ENCODE assay signal across 12 cellular contexts in the genomic region with DNA sequence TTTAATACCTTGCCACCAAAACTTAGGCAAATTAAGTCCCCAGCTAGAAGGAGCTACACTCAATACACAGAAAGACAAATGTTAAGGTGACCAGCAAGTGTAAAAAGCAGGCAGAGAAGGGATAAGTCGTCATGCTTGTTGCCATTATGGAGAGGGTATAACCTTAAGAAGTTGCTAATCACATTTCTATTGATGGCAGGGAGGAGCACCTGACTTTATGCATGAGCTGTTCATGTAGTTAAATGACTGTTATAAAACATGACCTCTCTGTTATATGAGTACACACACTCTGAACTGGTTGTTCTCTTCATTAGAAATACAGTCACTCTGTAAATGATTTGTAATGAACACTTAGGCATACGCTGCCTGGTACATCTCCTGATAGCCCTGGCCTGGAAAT. TPM values are rescaled to one million over a fixed set of nuclear protein-coding genes. Genes with fewer than 3 reads are reported as not detected.
DNase-seq lines count a peak whose midpoint lies in the region; ATAC-seq and TF ChIP-seq lines count a peak whose summit lies in the region.
"Had no signal": no experiment of that assay in that cellular context is flagged by ENCODE, and none has a peak within 500 bp of the region (broad histone marks: within the 10 kb centered on the region; RNA-seq: fewer than 3 reads in every experiment).

No MANE protein-coding gene starts in this region.

- no peaks in the 10 kb centered on the region for H3K9me3 Mint-ChIP-seq in activated naive CD8-positive, alpha-beta T cell treated with anti-CD3 and anti-CD28 coated beads, Interleukin-2, amount 50 U/mL, for 24 hours
- H3K9me3 Mint-ChIP-seq in activated naive CD8-positive, alpha-beta T cell treated with anti-CD3 and anti-CD28 coated beads for 36 hours = no peaks in the 10 kb centered on the region
- H3K9me3 Mint-ChIP-seq in activated B cell treated with CpG ODN at 0.5 μM for 24 hours (no peaks in the 10 kb centered on the region), WTC11 (no peaks in the 10 kb centered on the region)
- H3K9me3 Mint-ChIP-seq: activated naive CD4-positive, alpha-beta T cell treated with anti-CD3 and anti-CD28 coated beads, Interleukin-2, amount 50 U/mL, for 24 hours had no signal

- H3K27ac Mint-ChIP-seq in activated naive CD8-positive, alpha-beta T cell treated with anti-CD3 and anti-CD28 coated beads, Interleukin-2, amount 50 U/mL, for 24 hours = no peak overlapping the region
- H3K27ac Mint-ChIP-seq in activated naive CD8-positive, alpha-beta T cell treated with anti-CD3 and anti-CD28 coated beads for 36 hours = no peak overlapping the region
- H3K27ac Mint-ChIP-seq in activated B cell treated with CpG ODN at 0.5 μM for 24 hours (no peak overlapping the region), WTC11 (no peak overlapping the region)
- H3K27ac Mint-ChIP-seq: activated naive CD4-positive, alpha-beta T cell treated with anti-CD3 and anti-CD28 coated beads, Interleukin-2, amount 50 U/mL, for 24 hours; B cell had no signal

- no peak overlapping the region for H3K4me3 Mint-ChIP-seq in activated naive CD8-positive, alpha-beta T cell treated with anti-CD3 and anti-CD28 coated beads, Interleukin-2, amount 50 U/mL, for 24 hours
- H3K4me3 Mint-ChIP-seq in activated naive CD8-positive, alpha-beta T cell treated with anti-CD3 and anti-CD28 coated beads for 36 hours = no peak overlapping the region
- no peak overlapping the region for H3K4me3 Mint-ChIP-seq in activated B cell treated with CpG ODN at 0.5 μM for 24 hours
- no peak overlapping the region for H3K4me3 Mint-ChIP-seq in WTC11
- H3K4me3 Mint-ChIP-seq: activated naive CD4-positive, alpha-beta T cell treated with anti-CD3 and anti-CD28 coated beads, Interleukin-2, amount 50 U/mL, for 24 hours; B cell had no signal

- DNase-seq in activated naive CD8-positive, alpha-beta T cell treated with anti-CD3 and anti-CD28 coated beads, Interleukin-2, amount 50 U/mL, for 24 hours = no peak
- no peak for DNase-seq in activated naive CD8-positive, alpha-beta T cell treated with anti-CD3 and anti-CD28 coated beads for 36 hours
- DNase-seq in activated B cell treated with CpG ODN at 0.5 μM for 24 hours (no peak), upper lobe of right lung (no peak), NOMO-1 treated with dmso at 0.1 percent for 144 hours (lab: John Stamatoyannopoulos, UW; ENCODE audit: unreplicated experiment) (no peak), WTC11 (ENCODE audit: low spot score) (no peak)
- no peak for DNase-seq in effector CD8-positive, alpha-beta T cell (lab: John Stamatoyannopoulos, UW)
- DNase-seq: NCI-H510A treated with DMSO at 0.1 percent for 48 hours, right cardiac atrium had no signal

- no peaks in the 10 kb centered on the region for H3K36me3 ChIP-seq in upper lobe of right lung

- no peak overlapping the region for H3K27ac ChIP-seq in upper lobe of right lung

- CTCF ChIA-PET in activated B cell treated with CpG ODN at 0.5 μM for 24 hours (lab: Charles Lee) = no interaction called here
- CTCF ChIA-PET in WTC11 (lab: Charles Lee) = no interaction called here

- no peaks in the 10 kb centered on the region for H3K9me3 ChIP-seq in upper lobe of right lung

- peaks cover 3% of the 10 kb centered on the region for H3K4me1 ChIP-seq in upper lobe of right lung

- H3K36me3 Mint-ChIP-seq in activated naive CD8-positive, alpha-beta T cell treated with anti-CD3 and anti-CD28 coated beads, Interleukin-2, amount 50 U/mL, for 24 hours (ENCODE audit: low read depth) = peaks cover 5% of the 10 kb centered on the region
- H3K36me3 Mint-ChIP-seq in activated naive CD8-positive, alpha-beta T cell treated with anti-CD3 and anti-CD28 coated beads for 36 hours = peaks cover 15% of the 10 kb centered on the region
- H3K36me3 Mint-ChIP-seq in activated B cell treated with CpG ODN at 0.5 μM for 24 hours (ENCODE audit: low read depth) (no peaks in the 10 kb centered on the region), WTC11 (no peaks in the 10 kb centered on the region)
- H3K36me3 Mint-ChIP-seq: activated naive CD4-positive, alpha-beta T cell treated with anti-CD3 and anti-CD28 coated beads, Interleukin-2, amount 50 U/mL, for 24 hours had no signal

- H3K4me1 Mint-ChIP-seq in activated naive CD8-positive, alpha-beta T cell treated with anti-CD3 and anti-CD28 coated beads, Interleukin-2, amount 50 U/mL, for 24 hours = peaks cover 9% of the 10 kb centered on the region
- peaks cover 10% of the 10 kb centered on the region for H3K4me1 Mint-ChIP-seq in activated naive CD8-positive, alpha-beta T cell treated with anti-CD3 and anti-CD28 coated beads for 36 hours
- H3K4me1 Mint-ChIP-seq in activated B cell treated with CpG ODN at 0.5 μM for 24 hours (peaks cover 21% of the 10 kb centered on the region), WTC11 (no peaks in the 10 kb centered on the region)

- intact Hi-C loops in activated B cell treated with CpG ODN at 0.5 μM for 24 hours (cut with micrococcal nuclease) = no loop called here
- intact Hi-C loops in upper lobe of right lung (cut with DNase I) = no loop called here

- no peak overlapping the region for H3K4me3 ChIP-seq in upper lobe of right lung

- H3K27me3 ChIP-seq in upper lobe of right lung = no peaks in the 10 kb centered on the region

- H3K27me3 Mint-ChIP-seq in activated naive CD8-positive, alpha-beta T cell treated with anti-CD3 and anti-CD28 coated beads, Interleukin-2, amount 50 U/mL, for 24 hours = no peaks in the 10 kb centered on the region
- H3K27me3 Mint-ChIP-seq in activated naive CD8-positive, alpha-beta T cell treated with anti-CD3 and anti-CD28 coated beads for 36 hours = no peaks in the 10 kb centered on the region
- no peaks in the 10 kb centered on the region for H3K27me3 Mint-ChIP-seq in activated B cell treated with CpG ODN at 0.5 μM for 24 hours
- H3K27me3 Mint-ChIP-seq in WTC11 (ENCODE audit: low read depth) = peaks cover 3% of the 10 kb centered on the region; the same call in 1 of the 2 replicates
- H3K27me3 Mint-ChIP-seq: activated naive CD4-positive, alpha-beta T cell treated with anti-CD3 and anti-CD28 coated beads, Interleukin-2, amount 50 U/mL, for 24 hours; B cell had no signal

- ATAC-seq in activated naive CD8-positive, alpha-beta T cell treated with anti-CD3 and anti-CD28 coated beads, Interleukin-2, amount 50 U/mL, for 24 hours = peak; percentile 24
- ATAC-seq in HG03039 (IDR thresholded peaks at IDR 0.05; ENCODE audit: unreplicated experiment) = peak; percentile 73
- peak; percentile 25 for ATAC-seq in activated B cell treated with CpG ODN at 0.5 μM for 24 hours (ENCODE audit: low read depth)
- peak; percentile 49 for ATAC-seq in upper lobe of right lung
- ATAC-seq in WTC11 = no peak
- ATAC-seq: right cardiac atrium had no signal

- POLR2A ChIA-PET in activated B cell treated with CpG ODN at 0.5 μM for 24 hours (lab: Charles Lee) = interaction anchor here (1.6 kb wide), 1 partner anchor 8 kb away, joined by 6 read pairs; no protein-coding TSS in a partner anchor
- POLR2A ChIA-PET in WTC11 (lab: Charles Lee) = no interaction called here

- TF ChIP-seq CTCF in activated B cell treated with CpG ODN at 0.5 μM for 24 hours (IDR thresholded peaks at IDR 0.05) = no peak
- TF ChIP-seq CTCF in upper lobe of right lung (IDR thresholded peaks at IDR 0.05) = no peak
- no peak for TF ChIP-seq CTCF in WTC11 (IDR thresholded peaks at IDR 0.05)

TF ChIP-seq in WTC11, 78 proteins besides CTCF, POLR2A, EP300 and RAD21:
- TF ChIP-seq TEAD4 (CRISPR knock-in tag; IDR thresholded peaks at IDR 0.05) = no peak
- TF ChIP-seq ZNF121 (CRISPR knock-in tag; IDR thresholded peaks at IDR 0.05) = no peak
- TF ChIP-seq, protein P1, sequence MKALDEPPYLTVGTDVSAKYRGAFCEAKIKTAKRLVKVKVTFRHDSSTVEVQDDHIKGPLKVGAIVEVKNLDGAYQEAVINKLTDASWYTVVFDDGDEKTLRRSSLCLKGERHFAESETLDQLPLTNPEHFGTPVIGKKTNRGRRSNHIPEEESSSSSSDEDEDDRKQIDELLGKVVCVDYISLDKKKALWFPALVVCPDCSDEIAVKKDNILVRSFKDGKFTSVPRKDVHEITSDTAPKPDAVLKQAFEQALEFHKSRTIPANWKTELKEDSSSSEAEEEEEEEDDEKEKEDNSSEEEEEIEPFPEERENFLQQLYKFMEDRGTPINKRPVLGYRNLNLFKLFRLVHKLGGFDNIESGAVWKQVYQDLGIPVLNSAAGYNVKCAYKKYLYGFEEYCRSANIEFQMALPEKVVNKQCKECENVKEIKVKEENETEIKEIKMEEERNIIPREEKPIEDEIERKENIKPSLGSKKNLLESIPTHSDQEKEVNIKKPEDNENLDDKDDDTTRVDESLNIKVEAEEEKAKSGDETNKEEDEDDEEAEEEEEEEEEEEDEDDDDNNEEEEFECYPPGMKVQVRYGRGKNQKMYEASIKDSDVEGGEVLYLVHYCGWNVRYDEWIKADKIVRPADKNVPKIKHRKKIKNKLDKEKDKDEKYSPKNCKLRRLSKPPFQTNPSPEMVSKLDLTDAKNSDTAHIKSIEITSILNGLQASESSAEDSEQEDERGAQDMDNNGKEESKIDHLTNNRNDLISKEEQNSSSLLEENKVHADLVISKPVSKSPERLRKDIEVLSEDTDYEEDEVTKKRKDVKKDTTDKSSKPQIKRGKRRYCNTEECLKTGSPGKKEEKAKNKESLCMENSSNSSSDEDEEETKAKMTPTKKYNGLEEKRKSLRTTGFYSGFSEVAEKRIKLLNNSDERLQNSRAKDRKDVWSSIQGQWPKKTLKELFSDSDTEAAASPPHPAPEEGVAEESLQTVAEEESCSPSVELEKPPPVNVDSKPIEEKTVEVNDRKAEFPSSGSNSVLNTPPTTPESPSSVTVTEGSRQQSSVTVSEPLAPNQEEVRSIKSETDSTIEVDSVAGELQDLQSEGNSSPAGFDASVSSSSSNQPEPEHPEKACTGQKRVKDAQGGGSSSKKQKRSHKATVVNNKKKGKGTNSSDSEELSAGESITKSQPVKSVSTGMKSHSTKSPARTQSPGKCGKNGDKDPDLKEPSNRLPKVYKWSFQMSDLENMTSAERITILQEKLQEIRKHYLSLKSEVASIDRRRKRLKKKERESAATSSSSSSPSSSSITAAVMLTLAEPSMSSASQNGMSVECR (CRISPR knock-in tag; IDR thresholded peaks at IDR 0.05; ENCODE audit: borderline replicate concordance) = no peak
- no peak for TF ChIP-seq CREB1 (CRISPR knock-in tag; IDR thresholded peaks at IDR 0.05)
- TF ChIP-seq ZNF396 (CRISPR knock-in tag; IDR thresholded peaks at IDR 0.05; ENCODE audit: borderline replicate concordance) = no peak
- TF ChIP-seq ESRRA (CRISPR knock-in tag; IDR thresholded peaks at IDR 0.05; ENCODE audit: borderline replicate concordance) = no peak

RNA-seq across cellular contexts. Expression of a gene that starts 6.6 kb away (rescaled TPM):
- total RNA-seq in activated naive CD8-positive, alpha-beta T cell treated with anti-CD3 and anti-CD28 coated beads for 36 hours = 100 to 1,000 TPM; 139 to 156 TPM
- total RNA-seq in activated B cell treated with CpG ODN at 0.5 μM for 24 hours = 184 and 222 TPM in 2 replicates
- total RNA-seq in upper lobe of right lung = 140 TPM
- total RNA-seq in WTC11 (2021) = 67.2 to 79.6 TPM (median 72.7 TPM) in 3 replicates
